Comparison of ENCODE assay signal across 8 cellular contexts in the genomic region with DNA sequence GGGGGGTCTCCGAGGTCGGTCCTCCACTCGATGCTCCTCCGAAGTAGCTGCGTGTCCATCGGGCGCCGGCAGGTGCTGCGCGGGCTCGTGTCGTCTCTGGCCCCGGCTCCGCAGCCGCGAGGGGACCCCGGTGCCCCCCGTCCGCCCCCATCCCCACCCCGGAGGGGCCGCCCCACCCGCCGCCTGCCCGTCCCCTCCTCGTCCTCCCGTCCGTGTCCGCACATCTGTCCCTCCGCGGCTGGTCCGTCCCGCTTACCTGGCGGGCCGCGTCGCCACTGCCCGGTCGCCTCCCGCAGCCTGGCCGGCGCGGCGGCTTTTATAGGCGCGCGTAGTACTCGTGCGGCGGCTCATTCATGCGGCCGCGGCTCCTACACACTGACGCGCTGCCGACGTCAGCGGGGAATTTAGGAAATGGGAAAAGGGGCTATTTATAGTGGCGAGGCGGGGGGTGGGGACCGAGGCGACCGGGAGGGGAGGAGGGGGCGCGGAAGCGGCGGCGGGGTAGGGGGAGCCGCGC. TPM values are rescaled to one million over a fixed set of nuclear protein-coding genes. Genes with fewer than 3 reads are reported as not detected.
DNase-seq lines count a peak whose midpoint lies in the region; ATAC-seq and TF ChIP-seq lines count a peak whose summit lies in the region.

No MANE protein-coding gene starts in this region.

- peaks cover 8% of the 10 kb centered on the region for H3K4me1 ChIP-seq in MM.1S (ENCODE audit: low read length)

- intact Hi-C loops in dorsolateral prefrontal cortex (cut with DNase I) = no loop called here

- H3K9ac ChIP-seq in MM.1S (ENCODE audit: low read length) = no peak overlapping the region

- no peak overlapping the region for H2AFZ ChIP-seq in MM.1S (ENCODE audit: low read length)

- no peaks in the 10 kb centered on the region for H3K36me3 Mint-ChIP-seq in osteocyte (ENCODE audit: unreplicated experiment)

- TF ChIP-seq CTCF in MM.1S (IDR thresholded peaks at IDR 0.05; ENCODE audit: low read length) (no peak), dorsolateral prefrontal cortex (IDR thresholded peaks at IDR 0.05 in 54 of 56, conservative IDR thresholded peaks at IDR 0.05 in 2 of 56; ENCODE audit: low read depth in 1 of 56, partially characterized antibody in 56 of 56) (no peak), osteocyte (IDR thresholded peaks at IDR 0.05) (no peak)

- DNase-seq in EH (ENCODE audit: low read depth) (peak; percentile 69), MM.1S (no peak), dorsolateral prefrontal cortex (peak in 3 of 10 donors; percentile 56 to 76 (median 71)), osteocyte (ENCODE audit: extremely low spot score, unreplicated experiment) (peak; percentile 78), OCI-M1 (lab: John Stamatoyannopoulos, UW) (no peak)

- ATAC-seq in GM18873 (IDR thresholded peaks at IDR 0.05; ENCODE audit: low FRiP score, unreplicated experiment) = no peak
- no peak for ATAC-seq in HG03108 (IDR thresholded peaks at IDR 0.05; ENCODE audit: unreplicated experiment)
- ATAC-seq in GM18909 (IDR thresholded peaks at IDR 0.05; ENCODE audit: poor library complexity, unreplicated experiment) = no peak

- no peaks in the 10 kb centered on the region for H3K36me3 ChIP-seq in MM.1S (replicated peaks; ENCODE audit: insufficient read depth, low read length)

- H3K4me1 Mint-ChIP-seq in osteocyte (ENCODE audit: unreplicated experiment) = peaks cover 25% of the 10 kb centered on the region

- no peaks in the 10 kb centered on the region for H3K79me2 ChIP-seq in MM.1S (ENCODE audit: low read length)

- H3K9me3 ChIP-seq in MM.1S (replicated peaks; ENCODE audit: insufficient read depth, low read length) = no peaks in the 10 kb centered on the region

- H3F3A ChIP-seq in MM.1S (ENCODE audit: insufficient read depth, low read length) = peaks cover 18% of the 10 kb centered on the region; the same call in 1 of the 2 replicates

- H3K4me3 ChIP-seq in MM.1S (ENCODE audit: low read length) (peak overlapping the region; percentile 54), dorsolateral prefrontal cortex (peak overlapping the region; percentile 41 to 92 (median 70))

- peaks cover 4% of the 10 kb centered on the region for H3K27me3 Mint-ChIP-seq in osteocyte (ENCODE audit: unreplicated experiment)

- no peaks in the 10 kb centered on the region for H3K9me3 Mint-ChIP-seq in osteocyte (ENCODE audit: unreplicated experiment)

- no peaks in the 10 kb centered on the region for H3K9me2 ChIP-seq in MM.1S (replicated peaks; ENCODE audit: insufficient read depth, low read length)

- no peaks in the 10 kb centered on the region for H4K20me1 ChIP-seq in MM.1S (ENCODE audit: insufficient read depth, low read length)

- H3K4me2 ChIP-seq in MM.1S (ENCODE audit: low read depth, low read length) = peak overlapping the region; percentile 91

- H3K4me3 Mint-ChIP-seq in osteocyte (ENCODE audit: unreplicated experiment) = no peak overlapping the region

- H3K27me3 ChIP-seq in MM.1S (replicated peaks; ENCODE audit: insufficient read depth, low read length) = peaks cover 38% of the 10 kb centered on the region
- peaks cover 0 to 9% (median 0%) of the 10 kb centered on the region in 45 donors for H3K27me3 ChIP-seq in dorsolateral prefrontal cortex

- H3K27ac ChIP-seq in MM.1S (ENCODE audit: low read length) = no peak overlapping the region
- peak overlapping the region in 15 of 59 donors; percentile 5 to 89 (median 59) for H3K27ac ChIP-seq in dorsolateral prefrontal cortex

- no peak overlapping the region for H3K27ac Mint-ChIP-seq in osteocyte (ENCODE audit: unreplicated experiment)

RNA-seq across cellular contexts. Expression of a gene that starts 4.0 kb away (rescaled TPM):
- total RNA-seq in dorsolateral prefrontal cortex (10 to 100 TPM in 18 of 120 experiments, 1 to 10 TPM in 102; 1.6 to 17.4 (median 6.5) TPM), osteocyte (3.3 and 3.7 TPM in 2 replicates)

RNA-seq across cellular contexts. Expression of a gene that starts 9.1 kb away (rescaled TPM):
- total RNA-seq in dorsolateral prefrontal cortex = 10 to 100 TPM in 108 of 120 experiments, 1 to 10 TPM in 12; 6.6 to 29.4 (median 16.4) TPM
- total RNA-seq in osteocyte = 33.2 and 35.9 TPM in 2 replicates

RNA-seq across cellular contexts. Expression of a gene that starts 21.0 kb away (rescaled TPM):
- total RNA-seq in dorsolateral prefrontal cortex (100 to 1,000 TPM in 30 of 120 experiments, 10 to 100 TPM in 90; 57.6 to 158 (median 87.2) TPM), osteocyte (57.3 and 59.0 TPM in 2 replicates)

RNA-seq across cellular contexts. Expression of a gene that starts 25.8 kb away (rescaled TPM):
- total RNA-seq in dorsolateral prefrontal cortex = 10 to 100 TPM in 119 of 120 experiments, 1 to 10 TPM in 1; 4.8 to 43.6 (median 22.0) TPM
- 3.7 and 3.8 TPM in 2 replicates for total RNA-seq in osteocyte

Comparison
In these comparisons a context has a peak if more than half of its experiments do, and no peak if none do; other contexts are left out.
1. DNase-seq: peak in EH (single experiment) and osteocyte (single experiment); none in MM.1S (single experiment) and OCI-M1 (single experiment).